ENCODE assay signal across 8 cellular contexts in genomic region chr4:87423313-87424031, GRCh38. TPM values are rescaled to one million over a fixed set of nuclear protein-coding genes. Genes with fewer than 3 reads are reported as not detected.
DNase-seq lines count a peak whose midpoint lies in the region; ATAC-seq and TF ChIP-seq lines count a peak whose summit lies in the region.

No MANE protein-coding gene starts in this region.

- H3K27ac ChIP-seq in HUES6 (ENCODE audit: low read depth, low read length) = no peak overlapping the region
- H3K27ac ChIP-seq in spleen = peak overlapping the region in 4 of 8 donors; percentile 91 to 95 (median 94)

- ATAC-seq in activated B cell treated with CpG ODN at 0.5 μM for 24 hours (ENCODE audit: low read depth) (no peak), GM19351 (IDR thresholded peaks at IDR 0.05; ENCODE audit: unreplicated experiment) (no peak)

- WGBS in spleen, 5 donors = 15 to 37% (median 20%) methylated on average over 3 of the region's 3 CpGs

- no peak overlapping the region for H3K9ac ChIP-seq in HUES6 (ENCODE audit: low read length)

- no peak for TF ChIP-seq CTCF in Caco-2 (IDR thresholded peaks at IDR 0.05; ENCODE audit: insufficient read depth in 1 of 2, low read depth in 1 of 2, low read length in 1 of 2, severe bottlenecking in 1 of 2, unreplicated experiment in 1 of 2)
- no peak for TF ChIP-seq CTCF in activated B cell treated with CpG ODN at 0.5 μM for 24 hours (IDR thresholded peaks at IDR 0.05)
- TF ChIP-seq CTCF in spleen (IDR thresholded peaks at IDR 0.05 in 8 of 11, conservative IDR thresholded peaks at IDR 0.05 in 3 of 11) = no peak

- CTCF ChIA-PET in Caco-2 (lab: Charles Lee) (no interaction called here), activated B cell treated with CpG ODN at 0.5 μM for 24 hours (lab: Charles Lee) (interaction anchor here (0.7 to 2.6 kb wide), 2 partner anchors 47 to 48 kb away, joined by 3 to 11 read pairs; no protein-coding TSS in a partner anchor)

- no peaks in the 10 kb centered on the region for H3K27me3 ChIP-seq in Caco-2 (replicated peaks; ENCODE audit: control insufficient read depth, insufficient read depth, low read length)
- H3K27me3 ChIP-seq in HUES6 (ENCODE audit: control insufficient read depth, insufficient read depth, low read length) = no peaks in the 10 kb centered on the region
- no peaks in the 10 kb centered on the region for H3K27me3 ChIP-seq in spleen (replicated peaks in 1 of 7)

- intact Hi-C loops in Caco-2 (cut with micrococcal nuclease; ENCODE audit: unreplicated experiment) = loop anchor here (2.0 kb wide), 1 partner anchor 41 kb away; no protein-coding TSS in a partner anchor
- intact Hi-C loops in activated B cell treated with CpG ODN at 0.5 μM for 24 hours (cut with micrococcal nuclease) = loop anchor here (1.0 to 10.0 kb wide), 7 partner anchors 19 to 1891 kb away; partner anchors contain the start of genes AFF1, HERC5 and PPM1K
- intact Hi-C loops in spleen (cut with DNase I; ENCODE audit: low total_unique reads) = no loop called here

- H3K4me1 Mint-ChIP-seq in Caco-2 (ENCODE audit: low read depth, unreplicated experiment) (peaks cover 13% of the 10 kb centered on the region), activated B cell treated with CpG ODN at 0.5 μM for 24 hours (peaks cover 42% of the 10 kb centered on the region)

- peak overlapping the region; percentile 94 for H3K4me3 Mint-ChIP-seq in Caco-2 (ENCODE audit: unreplicated experiment)
- H3K4me3 Mint-ChIP-seq in activated B cell treated with CpG ODN at 0.5 μM for 24 hours = peak overlapping the region; percentile 100

- H3K36me3 ChIP-seq in Caco-2 (ENCODE audit: control insufficient read depth, insufficient read depth, low read length) = no peaks in the 10 kb centered on the region
- H3K36me3 ChIP-seq in HUES6 (ENCODE audit: control insufficient read depth, insufficient read depth, low read length) = no peaks in the 10 kb centered on the region
- no peaks in the 10 kb centered on the region for H3K36me3 ChIP-seq in spleen

- TF ChIP-seq POLR2A in spleen (IDR thresholded peaks at IDR 0.05) = no peak

- BruUV-seq in Caco-2 (replicated peaks; lab: Mats Ljungman, UMichigan) = no TSS peak

- H3K27me3 Mint-ChIP-seq in Caco-2 (ENCODE audit: insufficient read depth, unreplicated experiment) (no peaks in the 10 kb centered on the region), activated B cell treated with CpG ODN at 0.5 μM for 24 hours (no peaks in the 10 kb centered on the region)

- DNase-seq in Caco-2 (no peak), activated B cell treated with CpG ODN at 0.5 μM for 24 hours (no peak), spleen (no peak), SW480 (ENCODE audit: low spot score) (no peak)
- DNase-seq in stimulated activated CD4-positive, alpha-beta T cell treated with anti-CD3 and anti-CD28 coated beads, Interleukin-2, amount 100 ng/mL, for 48 hours = no peak

- peaks cover 4% of the 10 kb centered on the region for H3K36me3 Mint-ChIP-seq in Caco-2 (ENCODE audit: insufficient read depth, unreplicated experiment)
- peaks cover 7% of the 10 kb centered on the region for H3K36me3 Mint-ChIP-seq in activated B cell treated with CpG ODN at 0.5 μM for 24 hours (ENCODE audit: low read depth)

- H3K4me1 ChIP-seq in Caco-2 (peaks cover 23% of the 10 kb centered on the region), HUES6 (ENCODE audit: control insufficient read depth, insufficient read depth, low read length) (peaks cover 15% of the 10 kb centered on the region), spleen (peaks cover 8 to 61% (median 33%) of the 10 kb centered on the region in 6 donors)

- H3K27ac Mint-ChIP-seq in Caco-2 (ENCODE audit: unreplicated experiment) (peak overlapping the region; percentile 96), activated B cell treated with CpG ODN at 0.5 μM for 24 hours (no peak overlapping the region)

- H3K9me3 ChIP-seq in Caco-2 (no peaks in the 10 kb centered on the region), HUES6 (ENCODE audit: control insufficient read depth, insufficient read depth, low read depth, low read length) (peaks cover 8% of the 10 kb centered on the region), spleen (no peaks in the 10 kb centered on the region)

- POLR2A ChIA-PET in Caco-2 (lab: Charles Lee) (interaction anchor here (1.1 to 1.8 kb wide), 2 partner anchors 32 to 38 kb away, joined by 3 to 12 read pairs; partner anchors contain the start of gene HSD17B11), activated B cell treated with CpG ODN at 0.5 μM for 24 hours (lab: Charles Lee) (interaction anchor here (0.6 to 4.6 kb wide), 6 partner anchors 13 to 1033 kb away, joined by 3 to 133 read pairs (median 6); partner anchors contain the start of genes HERC5, HSD17B11 and KLHL8)

- H3K4me3 ChIP-seq in Caco-2 (ENCODE audit: low read depth, low read length) = peak overlapping the region; percentile 79
- H3K4me3 ChIP-seq in HUES6 (ENCODE audit: low read depth, low read length) = peak overlapping the region; percentile 80
- H3K4me3 ChIP-seq in iPS-11a (ENCODE audit: low read depth, low read length) = peak overlapping the region; percentile 84
- H3K4me3 ChIP-seq in spleen = peak overlapping the region; percentile 59 to 83 (median 73)

- H3K9me3 Mint-ChIP-seq in Caco-2 (ENCODE audit: unreplicated experiment) (no peaks in the 10 kb centered on the region), activated B cell treated with CpG ODN at 0.5 μM for 24 hours (no peaks in the 10 kb centered on the region)

RNA-seq across cellular contexts. Expression of gene NUDT9, which starts 1.1 kb away (rescaled TPM):
- total RNA-seq in Caco-2 (2022) (27.9 and 28.7 TPM in 2 replicates), activated B cell treated with CpG ODN at 0.5 μM for 24 hours (18.5 and 21.1 TPM in 2 replicates), spleen (10 to 100 TPM; 14.9 to 23.5 (median 20.8) TPM)
- polyA plus RNA-seq in spleen = 10 to 100 TPM; 17.0 to 23.7 (median 19.9) TPM

RNA-seq across cellular contexts. Expression of gene HSD17B11, which starts 32.5 kb away (rescaled TPM):
- total RNA-seq in Caco-2 (2022) = 39.3 and 42.8 TPM in 2 replicates
- total RNA-seq in activated B cell treated with CpG ODN at 0.5 μM for 24 hours = 26.2 and 28.4 TPM in 2 replicates
- total RNA-seq in spleen = 100 to 1,000 TPM in 1 of 7 donors, 10 to 100 TPM in 6; 50.0 to 121 (median 60.5) TPM
- polyA plus RNA-seq in spleen = 10 to 100 TPM; 27.0 to 48.0 (median 35.2) TPM
